ENCODE assay signal across 7 cellular contexts in genomic region chr6:129774697-129775447, GRCh38.
DNase-seq lines count a peak whose midpoint lies in the region; ATAC-seq and TF ChIP-seq lines count a peak whose summit lies in the region.

No MANE protein-coding gene starts in this region.

- H3K27me3 ChIP-seq in foreskin keratinocyte (no peaks in the 10 kb centered on the region), neutrophil (peaks cover 37% of the 10 kb centered on the region), upper lobe of right lung (no peaks in the 10 kb centered on the region)

- H3K4me1 ChIP-seq in foreskin keratinocyte (no peaks in the 10 kb centered on the region), neutrophil (ENCODE audit: control insufficient read depth in 1 of 2, insufficient read depth in 1 of 2, low read depth in 1 of 2, low read length in 1 of 2) (no peaks in the 10 kb centered on the region), upper lobe of right lung (no peaks in the 10 kb centered on the region)

- TF ChIP-seq CTCF in GM10266 (IDR thresholded peaks at IDR 0.05; ENCODE audit: control insufficient read depth, insufficient read depth, low read depth, missing control alignments) (peak; percentile 71), foreskin keratinocyte (conservative IDR thresholded peaks at IDR 0.05) (peak; percentile 95), neutrophil (IDR thresholded peaks at IDR 0.05) (peak; percentile 58), upper lobe of right lung (IDR thresholded peaks at IDR 0.05) (peak; percentile 87)

- H3K4me3 ChIP-seq in neutrophil (ENCODE audit: low read depth in 1 of 2, low read length in 1 of 2) (no peak overlapping the region), upper lobe of right lung (no peak overlapping the region)

- no peaks in the 10 kb centered on the region for H3K36me3 ChIP-seq in neutrophil
- no peaks in the 10 kb centered on the region for H3K36me3 ChIP-seq in upper lobe of right lung

- ATAC-seq in foreskin keratinocyte (peak; percentile 83), upper lobe of right lung (peak; percentile 94)

- no peaks in the 10 kb centered on the region for H3K9me3 ChIP-seq in neutrophil
- no peaks in the 10 kb centered on the region for H3K9me3 ChIP-seq in upper lobe of right lung

- no peak overlapping the region for H3K27ac ChIP-seq in foreskin keratinocyte
- no peak overlapping the region for H3K27ac ChIP-seq in neutrophil
- no peak overlapping the region for H3K27ac ChIP-seq in upper lobe of right lung

- DNase-seq in GM10266 (ENCODE audit: extremely low spot score) (peak; percentile 47), HPDE6-E6E7 (ENCODE audit: extremely low spot score) (peak; percentile 31), NOMO-1 treated with DMSO at 0.1 percent for 48 hours (lab: John Stamatoyannopoulos, UW; ENCODE audit: unreplicated experiment) (peak; percentile 53), foreskin keratinocyte (peak; percentile 36 to 65), upper lobe of right lung (peak; percentile 70)
- DNase-seq in activated T-cell treated with anti-CD3 and anti-CD28 coated beads, Interleukin-2, amount 50 U/mL, for 48 hours: peak; percentile 58 to 59

- intact Hi-C loops in upper lobe of right lung (cut with DNase I): no loop called here
